In genomic region chr9:125442471-125442870, GRCh38 we compare ENCODE assay signal across 24 cellular contexts.
"Had no signal": no experiment of that assay in that cellular context is flagged by ENCODE, and none has a peak within 500 bp of the region (broad histone marks: within the 10 kb centered on the region; RNA-seq: fewer than 3 reads in every experiment).

No MANE protein-coding gene starts in this region.

- H3K4me3 Mint-ChIP-seq: immature natural killer cell; mesothelial cell of epicardium; naive B cell; natural killer cell; stimulated activated memory B cell treated with anti-CD40 and anti-IgM and Interleukin-4, amounts not matched to agents 10 μg/mL and 1 μg/mL and 100 μg/mL, for 72 hours; stimulated activated naive CD8-positive, alpha-beta T cell treated with anti-CD3 and anti-CD28 coated beads, Interleukin-15, amount 100 ng/mL, for 72 hours; type B pancreatic cell had no signal

- H3K9me3 ChIP-seq: left ventricle myocardium inferior, pancreas, psoas muscle, right lobe of liver, tibial nerve, vagina had no signal

- DNase-seq: hypothalamus; immature natural killer cell; kidney; left ventricle myocardium inferior; mesendoderm; naive B cell; natural killer cell; psoas muscle; right lobe of liver; stimulated activated CD4-positive, alpha-beta T cell treated with anti-CD3 and anti-CD28 coated beads, Interleukin-1b, Interleukin-23, amount 100 ng/mL, for 48 hours; stimulated activated CD4-positive, alpha-beta T cell treated with anti-CD3 and anti-CD28 coated beads, Interleukin-2, amount 100 ng/mL, for 48 hours; stimulated activated CD4-positive, alpha-beta T cell treated with anti-CD3 and anti-CD28 coated beads, Interleukin-4, amount 100 ng/mL, for 4 hours; stimulated activated CD8-positive, alpha-beta memory T cell treated with anti-CD3 and anti-CD28 coated beads, Interleukin-4, amount 100 ng/mL, for 48 hours; stimulated activated naive CD4-positive, alpha-beta T cell treated with Interleukin-2 at 50 U/mL for 16 hours; stimulated activated naive CD8-positive, alpha-beta T cell treated with anti-CD3 and anti-CD28 coated beads, Interleukin-15, amount 100 ng/mL, for 72 hours; substantia nigra had no signal

- H3K27ac ChIP-seq: left ventricle myocardium inferior, pancreas, psoas muscle, right lobe of liver, tibial nerve, vagina had no signal

- H3K9me3 Mint-ChIP-seq: immature natural killer cell; mesothelial cell of epicardium; naive B cell; natural killer cell; stimulated activated memory B cell treated with anti-CD40 and anti-IgM and Interleukin-4, amounts not matched to agents 10 μg/mL and 1 μg/mL and 100 μg/mL, for 72 hours; stimulated activated naive CD8-positive, alpha-beta T cell treated with anti-CD3 and anti-CD28 coated beads, Interleukin-15, amount 100 ng/mL, for 72 hours; type B pancreatic cell had no signal

- H3K36me3 Mint-ChIP-seq: natural killer cell had no signal

- H3K27ac Mint-ChIP-seq: mesothelial cell of epicardium; natural killer cell; stimulated activated memory B cell treated with anti-CD40 and anti-IgM and Interleukin-4, amounts not matched to agents 10 μg/mL and 1 μg/mL and 100 μg/mL, for 72 hours; type B pancreatic cell had no signal

- H3K27me3 ChIP-seq: pancreas, right lobe of liver, tibial nerve, vagina had no signal

- ATAC-seq: natural killer cell; pancreas; psoas muscle; right lobe of liver; stimulated activated memory B cell treated with anti-CD40 and anti-IgM and Interleukin-4, amounts not matched to agents 10 μg/mL and 1 μg/mL and 100 μg/mL, for 72 hours; stimulated activated naive CD8-positive, alpha-beta T cell treated with anti-CD3 and anti-CD28 coated beads, Interleukin-15, amount 100 ng/mL, for 72 hours had no signal

- H3K4me3 ChIP-seq: left ventricle myocardium inferior, lung, pancreas, psoas muscle, right lobe of liver, smooth muscle cell, tibial nerve, vagina had no signal

- H3K4me1 ChIP-seq: pancreas, psoas muscle, right lobe of liver, tibial nerve had no signal

- H3K27me3 Mint-ChIP-seq: stimulated activated memory B cell treated with anti-CD40 and anti-IgM and Interleukin-4, amounts not matched to agents 10 μg/mL and 1 μg/mL and 100 μg/mL, for 72 hours; stimulated activated naive CD8-positive, alpha-beta T cell treated with anti-CD3 and anti-CD28 coated beads, Interleukin-15, amount 100 ng/mL, for 72 hours; type B pancreatic cell had no signal

- H3K4me1 Mint-ChIP-seq: immature natural killer cell; stimulated activated naive CD8-positive, alpha-beta T cell treated with anti-CD3 and anti-CD28 coated beads, Interleukin-15, amount 100 ng/mL, for 72 hours had no signal
